In genomic region chr22:48751539-48752437, GRCh38 we compare ENCODE assay signal across 16 cellular contexts.
DNase-seq lines count a peak whose midpoint lies in the region; TF ChIP-seq lines count a peak whose summit lies in the region.
"Had no signal": no experiment of that assay in that cellular context is flagged by ENCODE, and none has a peak within 500 bp of the region (broad histone marks: within the 10 kb centered on the region; RNA-seq: fewer than 3 reads in every experiment).

No MANE protein-coding gene starts in this region.

- no peak overlapping the region for H3K4me3 ChIP-seq in lower leg skin (ENCODE audit: low read depth, poor library complexity, severe bottlenecking)
- no peak overlapping the region for H3K4me3 ChIP-seq in testis
- H3K4me3 ChIP-seq: GM23338 had no signal

- H3K27ac Mint-ChIP-seq in activated T-helper 2 cell treated with anti-CD3 and anti-CD28 coated beads, Interferon-gamma antibody, Interleukin-2, Interleukin-4, amounts not matched to agents 10 μg/mL and 5 μg/mL and 100 μg/mL, durations not matched to agents 14 hours and 24 hours and 36 hours, result no peak overlapping the region
- H3K27ac Mint-ChIP-seq: CD4-positive, CD25-positive, alpha-beta regulatory T cell; GM23338 had no signal

- H3K27me3 ChIP-seq in testis, result no peaks in the 10 kb centered on the region

- no peaks in the 10 kb centered on the region for H3K36me3 ChIP-seq in testis (ENCODE audit: low read depth, missing control alignments)

- H3K4me1 ChIP-seq in testis, result no peaks in the 10 kb centered on the region

- intact Hi-C loops in activated T-helper 2 cell treated with anti-CD3 and anti-CD28 coated beads, Interferon-gamma antibody, Interleukin-2, Interleukin-4, amounts not matched to agents 10 μg/mL and 5 μg/mL and 100 μg/mL, durations not matched to agents 14 hours and 24 hours and 36 hours (cut with micrococcal nuclease), result no loop called here
- intact Hi-C loops in lower leg skin (cut with DNase I; ENCODE audit: low total_unique reads) (no loop called here), testis (cut with DNase I; ENCODE audit: low total_unique reads) (no loop called here)

- TF ChIP-seq POLR2A in lower leg skin (IDR thresholded peaks at IDR 0.05), result no peak
- TF ChIP-seq POLR2A in testis (IDR thresholded peaks at IDR 0.05), result no peak

- H3K9me3 Mint-ChIP-seq in activated T-helper 2 cell treated with anti-CD3 and anti-CD28 coated beads, Interferon-gamma antibody, Interleukin-2, Interleukin-4, amounts not matched to agents 10 μg/mL and 5 μg/mL and 100 μg/mL, durations not matched to agents 14 hours and 24 hours and 36 hours, result no peaks in the 10 kb centered on the region
- H3K9me3 Mint-ChIP-seq: GM23338 had no signal

- no peaks in the 10 kb centered on the region for H3K27me3 Mint-ChIP-seq in activated T-helper 2 cell treated with anti-CD3 and anti-CD28 coated beads, Interferon-gamma antibody, Interleukin-2, Interleukin-4, amounts not matched to agents 10 μg/mL and 5 μg/mL and 100 μg/mL, durations not matched to agents 14 hours and 24 hours and 36 hours (ENCODE audit: low read depth)
- H3K27me3 Mint-ChIP-seq: CD4-positive, CD25-positive, alpha-beta regulatory T cell had no signal

- H3K4me1 Mint-ChIP-seq in activated T-helper 2 cell treated with anti-CD3 and anti-CD28 coated beads, Interferon-gamma antibody, Interleukin-2, Interleukin-4, amounts not matched to agents 10 μg/mL and 5 μg/mL and 100 μg/mL, durations not matched to agents 14 hours and 24 hours and 36 hours (ENCODE audit: low read depth), result no peaks in the 10 kb centered on the region
- H3K4me1 Mint-ChIP-seq: CD4-positive, CD25-positive, alpha-beta regulatory T cell; GM23338 had no signal

- WGBS in lower leg skin, 2 donors, result 82 to 84% methylated on average over 16 to 26 of the region's 26 CpGs
- 86 to 89% methylated on average over 19 to 25 of the region's 26 CpGs for WGBS in testis, 2 donors

- no peak overlapping the region for H3K4me3 Mint-ChIP-seq in activated T-helper 2 cell treated with anti-CD3 and anti-CD28 coated beads, Interferon-gamma antibody, Interleukin-2, Interleukin-4, amounts not matched to agents 10 μg/mL and 5 μg/mL and 100 μg/mL, durations not matched to agents 14 hours and 24 hours and 36 hours (ENCODE audit: low read depth)
- H3K4me3 Mint-ChIP-seq: CD4-positive, CD25-positive, alpha-beta regulatory T cell; GM23338 had no signal

- peak; percentile 54 for DNase-seq in activated effector memory CD4-positive, alpha-beta T cell treated with anti-CD3 and anti-CD28 coated beads, Interleukin-2, amount 50 U/mL, for 16 hours
- DNase-seq in activated effector memory CD4-positive, alpha-beta T cell treated with Interleukin-2 at 50 U/mL for 16 hours, result no peak
- peak; percentile 6 for DNase-seq in activated T-helper 2 cell treated with anti-CD3 and anti-CD28 coated beads, Interferon-gamma antibody, Interleukin-2, Interleukin-4, amounts not matched to agents 10 μg/mL and 5 μg/mL and 100 μg/mL, durations not matched to agents 14 hours and 24 hours and 36 hours (ENCODE audit: low spot score)
- peak; percentile 9 to 72 for DNase-seq in lower leg skin (ENCODE audit: low spot score in 2 of 2)
- peak; percentile 9 for DNase-seq in testis
- no peak for DNase-seq in COR-L47 (lab: John Stamatoyannopoulos, UW)
- no peak for DNase-seq in NCI-H2171 (lab: John Stamatoyannopoulos, UW)
- DNase-seq in LoVo (ENCODE audit: low spot score), result no peak
- DNase-seq: AML-193; CD4-positive, CD25-positive, alpha-beta regulatory T cell; DMS79 treated with DMSO at 0.1 percent for 48 hours; MM.1S; NCI-H1105; NCI-H1694 treated with DMSO at 0.1 percent for 48 hours; PC-3 had no signal

- no peak overlapping the region for H3K27ac ChIP-seq in testis

- no peak for TF ChIP-seq CTCF in lower leg skin (IDR thresholded peaks at IDR 0.05)
- TF ChIP-seq CTCF in testis (IDR thresholded peaks at IDR 0.05), result no peak

- H3K36me3 Mint-ChIP-seq in activated T-helper 2 cell treated with anti-CD3 and anti-CD28 coated beads, Interferon-gamma antibody, Interleukin-2, Interleukin-4, amounts not matched to agents 10 μg/mL and 5 μg/mL and 100 μg/mL, durations not matched to agents 14 hours and 24 hours and 36 hours (ENCODE audit: low read depth), result no peaks in the 10 kb centered on the region
- H3K36me3 Mint-ChIP-seq: CD4-positive, CD25-positive, alpha-beta regulatory T cell had no signal

- H3K9me3 ChIP-seq in testis, result no peaks in the 10 kb centered on the region

Comparison
In these comparisons a context has a peak if more than half of its experiments do, and no peak if none do; other contexts are left out.
1. DNase-seq: peak in activated effector memory CD4-positive, alpha-beta T cell treated with anti-CD3 and anti-CD28 coated beads, Interleukin-2, amount 50 U/mL, for 16 hours (single experiment), activated T-helper 2 cell treated with anti-CD3 and anti-CD28 coated beads, Interferon-gamma antibody, Interleukin-2, Interleukin-4, amounts not matched to agents 10 μg/mL and 5 μg/mL and 100 μg/mL, durations not matched to agents 14 hours and 24 hours and 36 hours (single experiment), lower leg skin (2 of 2) and testis (single experiment); none in activated effector memory CD4-positive, alpha-beta T cell treated with Interleukin-2 at 50 U/mL for 16 hours (single experiment), COR-L47 (single experiment), NCI-H2171 (single experiment) and LoVo (single experiment).